Comparison of ENCODE assay signal across 30 cellular contexts in genomic region chr12:56955631-56956256, GRCh38. TPM values are rescaled to one million over a fixed set of nuclear protein-coding genes. Genes with fewer than 3 reads are reported as not detected.
A peak's percentile ranks its signal among the peaks of the same experiment; 100 is the strongest.
DNase-seq lines count a peak whose midpoint lies in the region; ATAC-seq, FAIRE-seq and TF ChIP-seq lines count a peak whose summit lies in the region.
"Had no signal": no experiment of that assay in that cellular context is flagged by ENCODE, and none has a peak within 500 bp of the region (broad histone marks: within the 10 kb centered on the region; RNA-seq: fewer than 3 reads in every experiment).

No MANE protein-coding gene starts in this region.

- no peaks in the 10 kb centered on the region for H3K4me1 ChIP-seq in upper lobe of right lung
- H3K4me1 ChIP-seq: gastrocnemius medialis had no signal

- ATAC-seq in upper lobe of right lung (peak; percentile 35), GM18867 (IDR thresholded peaks at IDR 0.05; ENCODE audit: unreplicated experiment) (no peak)
- ATAC-seq: activated T-cell treated with anti-CD3 and anti-CD28 coated beads, Interleukin-2, amount 50 U/mL, for 4 hours; gastrocnemius medialis had no signal

- H3K36me3 ChIP-seq in bronchial epithelial cell (ENCODE audit: control insufficient read depth, insufficient read depth, low read length) (no peaks in the 10 kb centered on the region), upper lobe of right lung (no peaks in the 10 kb centered on the region)
- H3K36me3 ChIP-seq: gastrocnemius medialis, thoracic aorta had no signal

- H3K9me3 ChIP-seq in upper lobe of right lung, result no peaks in the 10 kb centered on the region
- H3K9me3 ChIP-seq: gastrocnemius medialis had no signal

- no peaks in the 10 kb centered on the region for H3K27me3 ChIP-seq in bronchial epithelial cell (ENCODE audit: control insufficient read depth, insufficient read depth, low read length)
- no peaks in the 10 kb centered on the region for H3K27me3 ChIP-seq in upper lobe of right lung
- H3K27me3 ChIP-seq: gastrocnemius medialis had no signal

- no peak overlapping the region for H3K27ac ChIP-seq in upper lobe of right lung
- H3K27ac ChIP-seq: gastrocnemius medialis, HL-60, thoracic aorta had no signal

- TF ChIP-seq CTCF in bronchial epithelial cell (IDR thresholded peaks at IDR 0.05; ENCODE audit: insufficient read depth, low read length, severe bottlenecking), result no peak
- TF ChIP-seq CTCF in foreskin fibroblast (IDR thresholded peaks at IDR 0.05; ENCODE audit: low read depth, low read length), result no peak
- no peak for TF ChIP-seq CTCF in upper lobe of right lung (IDR thresholded peaks at IDR 0.05)

- FAIRE-seq in bronchial epithelial cell (lab: Jason Lieb, UNC), result no peak
- FAIRE-seq: endothelial cell of umbilical vein, GM12891, TTC549 had no signal

- H3K4me3 ChIP-seq in bronchial epithelial cell (ENCODE audit: low read depth, low read length), result no peak overlapping the region
- H3K4me3 ChIP-seq in foreskin fibroblast (ENCODE audit: low read depth in 1 of 2, low read length in 2 of 2), result no peak overlapping the region
- no peak overlapping the region for H3K4me3 ChIP-seq in upper lobe of right lung
- H3K4me3 ChIP-seq: gastrocnemius medialis, lung, thoracic aorta had no signal

- intact Hi-C loops in upper lobe of right lung (cut with DNase I), result no loop called here

- peak; percentile 37 for DNase-seq in HuH-7.5 (ENCODE audit: low spot score)
- DNase-seq in bronchial epithelial cell (ENCODE audit: low read depth), result peak; percentile 67
- DNase-seq in foreskin fibroblast, result peak; percentile 10 to 32
- DNase-seq in upper lobe of right lung, result no peak
- no peak for DNase-seq in T-helper 2 cell
- no peak for DNase-seq in activated CD8-positive, alpha-beta memory T cell treated with anti-CD3 and anti-CD28 coated beads, Interleukin-2, amount 50 U/mL, for 4 hours
- DNase-seq in NCI-H345 (lab: John Stamatoyannopoulos, UW), result no peak
- DNase-seq: activated CD4-positive, alpha-beta T cell treated with anti-CD3 and anti-CD28 coated beads for 1 hour; activated CD8-positive, alpha-beta memory T cell treated with anti-CD3 and anti-CD28 coated beads for 24 hours; activated naive CD4-positive, alpha-beta T cell; activated T-cell treated with anti-CD3 and anti-CD28 coated beads, Interleukin-2, amount 50 U/mL, for 4 hours; AML-193; amygdala; DMS79; gastrocnemius medialis; NCI-H146; NCI-H2171; NCI-H774; OCI-M1; SHP77; stimulated activated CD4-positive, alpha-beta T cell treated with anti-CD3 and anti-CD28 coated beads, Interleukin-2, amount 100 ng/mL, for 48 hours; stimulated activated naive CD4-positive, alpha-beta T cell had no signal

RNA-seq across cellular contexts. Expression of gene RDH16, which starts 1.7 kb away (rescaled TPM):
- total RNA-seq in bronchial epithelial cell (0.51 and 1.6 TPM in 2 replicates), upper lobe of right lung (0.32 TPM)

RNA-seq across cellular contexts. Expression of gene SDR9C7, which starts 21.5 kb away (rescaled TPM):
- total RNA-seq in bronchial epithelial cell (0.26 and 4.9 TPM in 2 replicates), upper lobe of right lung (not detected)
- total RNA-seq: activated T-cell treated with anti-CD3 and anti-CD28 coated beads, Interleukin-2, amount 50 U/mL, for 4 hours; dermis microvascular lymphatic vessel endothelial cell; endothelial cell of umbilical vein; lung had no signal

RNA-seq across cellular contexts. Expression of gene ZBTB39, which starts 50.6 kb away (rescaled TPM):
- total RNA-seq in bronchial epithelial cell (5.2 and 5.5 TPM in 2 replicates), upper lobe of right lung (7.2 TPM)

Comparison
In these comparisons a context has a peak if more than half of its experiments do, and no peak if none do; other contexts are left out.
1. DNase-seq: peak in HuH-7.5 (single experiment), bronchial epithelial cell (single experiment) and foreskin fibroblast (2 of 2); none in upper lobe of right lung (single experiment), T-helper 2 cell (0 of 5), activated CD8-positive, alpha-beta memory T cell treated with anti-CD3 and anti-CD28 coated beads, Interleukin-2, amount 50 U/mL, for 4 hours (single experiment) and NCI-H345 (single experiment).